22 cellular contexts compared by ENCODE assay signal in genomic region chr3:188529228-188529627, GRCh38.
DNase-seq lines count a peak whose midpoint lies in the region; ATAC-seq and TF ChIP-seq lines count a peak whose summit lies in the region.
"Had no signal": no experiment of that assay in that cellular context is flagged by ENCODE, and none has a peak within 500 bp of the region (broad histone marks: within the 10 kb centered on the region; RNA-seq: fewer than 3 reads in every experiment).

No MANE protein-coding gene starts in this region.

- DNase-seq in EL (peak; percentile 25), NCI-H226 (peak; percentile 45), chondrocyte (ENCODE audit: low spot score) (no peak), mesenchymal stem cell (peak; percentile 60), MV-4-11 (lab: John Stamatoyannopoulos, UW) (no peak), sciatic nerve (ENCODE audit: low spot score) (no peak)
- DNase-seq in T-helper 2 cell treated with Interferon-gamma antibody and Interleukin-4, amounts not matched to agents 5 μg/mL and 100 μg/mL, for 36 hours (ENCODE audit: low spot score) = no peak
- DNase-seq in activated naive CD8-positive, alpha-beta T cell treated with anti-CD3 and anti-CD28 coated beads for 36 hours = no peak
- DNase-seq: ACHN; CD8-positive, alpha-beta T cell; DND-41; KBM-7; NCI-H1092 treated with DMSO at 0.1 percent for 48 hours; NCI-H187; NCI-H2171 treated with DMSO at 0.1 percent for 48 hours; NCI-H510A; NCI-H82; SHP77 treated with DMSO at 0.1 percent for 48 hours; SW 1271 had no signal

- H3K9me3 Mint-ChIP-seq in chondrocyte (ENCODE audit: low read depth) = no peaks in the 10 kb centered on the region
- H3K9me3 Mint-ChIP-seq in T-helper 2 cell treated with Interferon-gamma antibody and Interleukin-4, amounts not matched to agents 5 μg/mL and 100 μg/mL, for 36 hours = no peaks in the 10 kb centered on the region
- no peaks in the 10 kb centered on the region for H3K9me3 Mint-ChIP-seq in activated naive CD8-positive, alpha-beta T cell treated with anti-CD3 and anti-CD28 coated beads for 36 hours
- H3K9me3 Mint-ChIP-seq: CD8-positive, alpha-beta T cell had no signal

- H3K9ac ChIP-seq in mesenchymal stem cell (ENCODE audit: low read length) = no peak overlapping the region

- no peak overlapping the region for H3K23ac ChIP-seq in mesenchymal stem cell (ENCODE audit: low read length in 2 of 2)

- H2BK120ac ChIP-seq in mesenchymal stem cell (ENCODE audit: low read depth, low read length) = no peak overlapping the region

- WGBS in mesenchymal stem cell = no CpG with 5 or more reads among the region's 3 CpGs

- TF ChIP-seq CTCF in chondrocyte (IDR thresholded peaks at IDR 0.05) = no peak

- peaks cover 14% of the 10 kb centered on the region for H3K79me1 ChIP-seq in mesenchymal stem cell (replicated peaks; ENCODE audit: low read length, poor library complexity, severe bottlenecking)

- H2AFZ ChIP-seq in mesenchymal stem cell (ENCODE audit: low read depth, low read length) = no peak overlapping the region

- no peak overlapping the region for H3K14ac ChIP-seq in mesenchymal stem cell (ENCODE audit: low read length in 2 of 2)

- peaks cover 4% of the 10 kb centered on the region for H3K4me1 ChIP-seq in mesenchymal stem cell (ENCODE audit: control insufficient read depth, insufficient read depth, low read depth, low read length)

- H3K27me3 ChIP-seq in mesenchymal stem cell (ENCODE audit: control insufficient read depth in 1 of 2, insufficient read depth in 1 of 2, low read length in 2 of 2) = no peaks in the 10 kb centered on the region

- no peak overlapping the region for H3K18ac ChIP-seq in mesenchymal stem cell (ENCODE audit: low read depth in 1 of 2, low read length in 2 of 2)

- no peak overlapping the region for H3K4me3 ChIP-seq in mesenchymal stem cell (ENCODE audit: insufficient read depth in 1 of 2, low read depth in 1 of 2, low read length in 2 of 2)

- H4K8ac ChIP-seq in mesenchymal stem cell (ENCODE audit: low read length) = no peak overlapping the region

- H3K4ac ChIP-seq in mesenchymal stem cell (ENCODE audit: low read depth in 1 of 2, low read length in 2 of 2) = no peak overlapping the region

- H3K27ac ChIP-seq in mesenchymal stem cell (ENCODE audit: low read length, poor library complexity, severe bottlenecking) = no peak overlapping the region
- H3K27ac ChIP-seq: HL-60 had no signal

- no peak overlapping the region for H3K4me3 Mint-ChIP-seq in chondrocyte (ENCODE audit: unreplicated experiment)
- no peak overlapping the region for H3K4me3 Mint-ChIP-seq in T-helper 2 cell treated with Interferon-gamma antibody and Interleukin-4, amounts not matched to agents 5 μg/mL and 100 μg/mL, for 36 hours
- no peak overlapping the region for H3K4me3 Mint-ChIP-seq in activated naive CD8-positive, alpha-beta T cell treated with anti-CD3 and anti-CD28 coated beads for 36 hours
- H3K4me3 Mint-ChIP-seq: CD8-positive, alpha-beta T cell had no signal

- no peak overlapping the region for H2BK12ac ChIP-seq in mesenchymal stem cell (ENCODE audit: low read length in 2 of 2)

- ATAC-seq in sciatic nerve = no peak
- ATAC-seq: CD8-positive, alpha-beta T cell; HCT116; Panc1 had no signal

- H3K36me3 Mint-ChIP-seq in chondrocyte (ENCODE audit: low read depth) = peaks cover 19% of the 10 kb centered on the region
- peaks cover 8% of the 10 kb centered on the region for H3K36me3 Mint-ChIP-seq in T-helper 2 cell treated with Interferon-gamma antibody and Interleukin-4, amounts not matched to agents 5 μg/mL and 100 μg/mL, for 36 hours (ENCODE audit: low read depth)
- H3K36me3 Mint-ChIP-seq in activated naive CD8-positive, alpha-beta T cell treated with anti-CD3 and anti-CD28 coated beads for 36 hours = peaks cover 26% of the 10 kb centered on the region

- H3K9me3 ChIP-seq in mesenchymal stem cell (ENCODE audit: control insufficient read depth, low read length) = no peaks in the 10 kb centered on the region

- H3K27ac Mint-ChIP-seq in chondrocyte (ENCODE audit: unreplicated experiment) = peak overlapping the region; percentile 71
- H3K27ac Mint-ChIP-seq in T-helper 2 cell treated with Interferon-gamma antibody and Interleukin-4, amounts not matched to agents 5 μg/mL and 100 μg/mL, for 36 hours = no peak overlapping the region
- no peak overlapping the region for H3K27ac Mint-ChIP-seq in activated naive CD8-positive, alpha-beta T cell treated with anti-CD3 and anti-CD28 coated beads for 36 hours
- H3K27ac Mint-ChIP-seq: CD8-positive, alpha-beta T cell had no signal

- H3K36me3 ChIP-seq in mesenchymal stem cell (ENCODE audit: control insufficient read depth in 1 of 2, insufficient read depth in 2 of 2, low read depth in 1 of 2, low read length in 2 of 2) = peaks cover 0 to 21% of the 10 kb centered on the region in 2 experiments

- H3K4me1 Mint-ChIP-seq in chondrocyte (ENCODE audit: low read depth) = peaks cover 95% of the 10 kb centered on the region
- peaks cover 6% of the 10 kb centered on the region for H3K4me1 Mint-ChIP-seq in T-helper 2 cell treated with Interferon-gamma antibody and Interleukin-4, amounts not matched to agents 5 μg/mL and 100 μg/mL, for 36 hours (ENCODE audit: low read depth)
- peaks cover 10% of the 10 kb centered on the region for H3K4me1 Mint-ChIP-seq in activated naive CD8-positive, alpha-beta T cell treated with anti-CD3 and anti-CD28 coated beads for 36 hours

- H3K27me3 Mint-ChIP-seq in chondrocyte (ENCODE audit: low read depth) = no peaks in the 10 kb centered on the region
- H3K27me3 Mint-ChIP-seq in T-helper 2 cell treated with Interferon-gamma antibody and Interleukin-4, amounts not matched to agents 5 μg/mL and 100 μg/mL, for 36 hours (ENCODE audit: low read depth) = no peaks in the 10 kb centered on the region
- no peaks in the 10 kb centered on the region for H3K27me3 Mint-ChIP-seq in activated naive CD8-positive, alpha-beta T cell treated with anti-CD3 and anti-CD28 coated beads for 36 hours

- H2BK15ac ChIP-seq in mesenchymal stem cell (ENCODE audit: low read depth, poor library complexity, severe bottlenecking) = no peak overlapping the region

- intact Hi-C loops in sciatic nerve (cut with DNase I) = no loop called here

- H3K4me2 ChIP-seq in mesenchymal stem cell (ENCODE audit: low read length, poor library complexity, severe bottlenecking) = no peak overlapping the region

- H4K91ac ChIP-seq in mesenchymal stem cell (ENCODE audit: low read length) = no peak overlapping the region

- H2AK5ac ChIP-seq in mesenchymal stem cell (ENCODE audit: low read length, severe bottlenecking) = no peak overlapping the region

- H2BK5ac ChIP-seq in mesenchymal stem cell (ENCODE audit: low read depth, low read length, poor library complexity, severe bottlenecking) = no peak overlapping the region

Comparison
In these comparisons a context has a peak if more than half of its experiments do, and no peak if none do; other contexts are left out.
1. DNase-seq: peak in EL (single experiment), NCI-H226 (single experiment) and mesenchymal stem cell (single experiment); none in chondrocyte (single experiment), MV-4-11 (single experiment), T-helper 2 cell treated with Interferon-gamma antibody and Interleukin-4, amounts not matched to agents 5 μg/mL and 100 μg/mL, for 36 hours (single experiment), sciatic nerve (single experiment) and activated naive CD8-positive, alpha-beta T cell treated with anti-CD3 and anti-CD28 coated beads for 36 hours (single experiment).